Comparison of ENCODE assay signal across 25 cellular contexts in genomic region chr10:618229-618989, GRCh38.
DNase-seq lines count a peak whose midpoint lies in the region; ATAC-seq, FAIRE-seq and TF ChIP-seq lines count a peak whose summit lies in the region.
"Had no signal": no experiment of that assay in that cellular context is flagged by ENCODE, and none has a peak within 500 bp of the region (broad histone marks: within the 10 kb centered on the region; RNA-seq: fewer than 3 reads in every experiment).

No MANE protein-coding gene starts in this region.

- peak; percentile 20 for ATAC-seq in Right ventricle myocardium inferior
- peak; percentile 34 to 59 (median 48) for ATAC-seq in pancreas
- ATAC-seq: activated CD8-positive, alpha-beta T cell treated with anti-CD3 and anti-CD28 coated beads, Interleukin-2, amount 10 ng/mL, durations not matched to agents 7 days and 5 days had no signal

- H3K4me3 Mint-ChIP-seq in type B pancreatic cell = no peak overlapping the region
- H3K4me3 Mint-ChIP-seq in activated T-helper 1 cell treated with anti-CD3 and anti-CD28 coated beads, Interleukin-12 subunit alpha, Interleukin-12 subunit beta, Interleukin-2, Interleukin-4 antibody, amounts not matched to agents 30 ng/mL and 10 ng/mL and 1 ng/mL, durations not matched to agents 14 hours and 24 hours and 36 hours = no peak overlapping the region
- H3K4me3 Mint-ChIP-seq: activated CD8-positive, alpha-beta T cell treated with anti-CD3 and anti-CD28 coated beads, Interleukin-2, amount 10 ng/mL, durations not matched to agents 7 days and 5 days; endodermal cell had no signal

- H3K27ac ChIP-seq in right atrium auricular region = peak overlapping the region in 1 of 2 donors; percentile 43
- peak overlapping the region; percentile 60 for H3K27ac ChIP-seq in left ventricle myocardium inferior (replicated peaks)
- peak overlapping the region in 3 of 4 donors; percentile 1 to 16 (median 11) for H3K27ac ChIP-seq in pancreas
- H3K27ac ChIP-seq: 22Rv1, hepatocyte, SJSA1 had no signal

- H3K27me3 ChIP-seq in right atrium auricular region = no peaks in the 10 kb centered on the region
- H3K27me3 ChIP-seq in left ventricle myocardium inferior (ENCODE audit: low read depth) = no peaks in the 10 kb centered on the region
- H3K27me3 ChIP-seq in pancreas = no peaks in the 10 kb centered on the region
- H3K27me3 ChIP-seq: BE2C, hepatocyte, SJSA1 had no signal

- peak overlapping the region; percentile 75 for H3K27ac Mint-ChIP-seq in type B pancreatic cell
- H3K27ac Mint-ChIP-seq in activated T-helper 1 cell treated with anti-CD3 and anti-CD28 coated beads, Interleukin-12 subunit alpha, Interleukin-12 subunit beta, Interleukin-2, Interleukin-4 antibody, amounts not matched to agents 30 ng/mL and 10 ng/mL and 1 ng/mL, durations not matched to agents 14 hours and 24 hours and 36 hours = no peak overlapping the region
- H3K27ac Mint-ChIP-seq: activated CD8-positive, alpha-beta T cell treated with anti-CD3 and anti-CD28 coated beads, Interleukin-2, amount 10 ng/mL, durations not matched to agents 7 days and 5 days; endodermal cell had no signal

- H3K9me3 Mint-ChIP-seq in type B pancreatic cell = no peaks in the 10 kb centered on the region
- H3K9me3 Mint-ChIP-seq in activated T-helper 1 cell treated with anti-CD3 and anti-CD28 coated beads, Interleukin-12 subunit alpha, Interleukin-12 subunit beta, Interleukin-2, Interleukin-4 antibody, amounts not matched to agents 30 ng/mL and 10 ng/mL and 1 ng/mL, durations not matched to agents 14 hours and 24 hours and 36 hours = no peaks in the 10 kb centered on the region
- H3K9me3 Mint-ChIP-seq: endodermal cell had no signal

- peaks cover 10% of the 10 kb centered on the region for H3K36me3 Mint-ChIP-seq in type B pancreatic cell
- no peaks in the 10 kb centered on the region for H3K36me3 Mint-ChIP-seq in activated T-helper 1 cell treated with anti-CD3 and anti-CD28 coated beads, Interleukin-12 subunit alpha, Interleukin-12 subunit beta, Interleukin-2, Interleukin-4 antibody, amounts not matched to agents 30 ng/mL and 10 ng/mL and 1 ng/mL, durations not matched to agents 14 hours and 24 hours and 36 hours (ENCODE audit: low read depth)

- no peaks in the 10 kb centered on the region for H3K36me3 ChIP-seq in right atrium auricular region
- H3K36me3 ChIP-seq in left ventricle myocardium inferior = no peaks in the 10 kb centered on the region
- H3K36me3 ChIP-seq in pancreas = no peaks in the 10 kb centered on the region
- H3K36me3 ChIP-seq: BE2C, thoracic aorta had no signal

- 29 to 41% methylated on average over 22 of the region's 22 CpGs for WGBS in pancreas, 2 donors

- H3K9me3 ChIP-seq in right atrium auricular region = no peaks in the 10 kb centered on the region
- no peaks in the 10 kb centered on the region for H3K9me3 ChIP-seq in left ventricle myocardium inferior (replicated peaks)
- H3K9me3 ChIP-seq in pancreas = no peaks in the 10 kb centered on the region
- H3K9me3 ChIP-seq: BE2C, SJSA1, thoracic aorta had no signal

- FAIRE-seq in pancreas (lab: Jason Lieb, UNC) = no peak
- FAIRE-seq: small intestine had no signal

- TF ChIP-seq CTCF in right atrium auricular region (IDR thresholded peaks at IDR 0.05) (no peak), left ventricle myocardium inferior (IDR thresholded peaks at IDR 0.05; ENCODE audit: borderline replicate concordance) (no peak), pancreas (IDR thresholded peaks at IDR 0.05) (no peak), type B pancreatic cell (conservative IDR thresholded peaks at IDR 0.05) (no peak)

- DNase-seq in Right ventricle myocardium inferior (ENCODE audit: missing footprints) = no peak
- no peak for DNase-seq in right atrium auricular region (ENCODE audit: low spot score)
- peak; percentile 36 for DNase-seq in left ventricle myocardium inferior
- peak in 2 of 6 donors; percentile 45 to 58 for DNase-seq in pancreas
- no peak for DNase-seq in type B pancreatic cell (ENCODE audit: extremely low spot score, unreplicated experiment)
- DNase-seq in NCI-H2107 (lab: John Stamatoyannopoulos, UW) = no peak
- no peak for DNase-seq in activated T-helper 1 cell treated with anti-CD3 and anti-CD28 coated beads, Interleukin-12 subunit alpha, Interleukin-12 subunit beta, Interleukin-2, Interleukin-4 antibody, amounts not matched to agents 30 ng/mL and 10 ng/mL and 1 ng/mL, durations not matched to agents 14 hours and 24 hours and 36 hours (ENCODE audit: low spot score)
- no peak for DNase-seq in DMS53 (lab: John Stamatoyannopoulos, UW)
- DNase-seq: activated CD8-positive, alpha-beta T cell treated with anti-CD3 and anti-CD28 coated beads, Interleukin-2, amount 10 ng/mL, durations not matched to agents 7 days and 5 days; BE2C; Calu3; cerebellar nuclear complex; endodermal cell; islet precursor cell; KG1; NCI-H1048; NCI-H2081 treated with DMSO at 0.1 percent for 48 hours; NCI-H526 treated with DMSO at 0.1 percent for 48 hours; small intestine; stimulated activated CD4-positive, alpha-beta T cell treated with anti-CD3 and anti-CD28 coated beads, Interleukin-4, amount 100 ng/mL, for 4 hours; T-helper 2 cell had no signal

- H3K27me3 Mint-ChIP-seq in type B pancreatic cell = no peaks in the 10 kb centered on the region
- peaks cover 12% of the 10 kb centered on the region for H3K27me3 Mint-ChIP-seq in activated T-helper 1 cell treated with anti-CD3 and anti-CD28 coated beads, Interleukin-12 subunit alpha, Interleukin-12 subunit beta, Interleukin-2, Interleukin-4 antibody, amounts not matched to agents 30 ng/mL and 10 ng/mL and 1 ng/mL, durations not matched to agents 14 hours and 24 hours and 36 hours (ENCODE audit: insufficient read depth)

- intact Hi-C loops in Right ventricle myocardium inferior (cut with DNase I) = no loop called here
- intact Hi-C loops in left ventricle myocardium inferior (cut with micrococcal nuclease) = loop anchor here (10.0 kb wide), 1 partner anchor 56 kb away; no protein-coding TSS in a partner anchor
- intact Hi-C loops in pancreas (cut with DNase I) = no loop called here
- intact Hi-C loops in activated T-helper 1 cell treated with anti-CD3 and anti-CD28 coated beads, Interleukin-12 subunit alpha, Interleukin-12 subunit beta, Interleukin-2, Interleukin-4 antibody, amounts not matched to agents 30 ng/mL and 10 ng/mL and 1 ng/mL, durations not matched to agents 14 hours and 24 hours and 36 hours (cut with micrococcal nuclease) = no loop called here

- H3K4me1 Mint-ChIP-seq in type B pancreatic cell (ENCODE audit: unreplicated experiment) = peaks cover 74% of the 10 kb centered on the region
- H3K4me1 Mint-ChIP-seq in activated T-helper 1 cell treated with anti-CD3 and anti-CD28 coated beads, Interleukin-12 subunit alpha, Interleukin-12 subunit beta, Interleukin-2, Interleukin-4 antibody, amounts not matched to agents 30 ng/mL and 10 ng/mL and 1 ng/mL, durations not matched to agents 14 hours and 24 hours and 36 hours (ENCODE audit: low read depth) = no peaks in the 10 kb centered on the region

- H3K4me3 ChIP-seq in right atrium auricular region (no peak overlapping the region), left ventricle myocardium inferior (no peak overlapping the region), pancreas (no peak overlapping the region)
- H3K4me3 ChIP-seq: hepatocyte, SJSA1, thoracic aorta had no signal

- H3K4me1 ChIP-seq in right atrium auricular region = peaks cover 0 to 64% of the 10 kb centered on the region in 2 donors
- peaks cover 89% of the 10 kb centered on the region for H3K4me1 ChIP-seq in left ventricle myocardium inferior
- peaks cover 21 to 31% (median 26%) of the 10 kb centered on the region in 3 donors for H3K4me1 ChIP-seq in pancreas
